Comparison of ENCODE assay signal across 8 cellular contexts in genomic region chr11:74749127-74749964, GRCh38. TPM values are rescaled to one million over a fixed set of nuclear protein-coding genes. Genes with fewer than 3 reads are reported as not detected.
DNase-seq lines count a peak whose midpoint lies in the region; ATAC-seq lines count a peak whose summit lies in the region.

No MANE protein-coding gene starts in this region.

- H3K23ac ChIP-seq in mesendoderm (ENCODE audit: low read length): peak overlapping the region; percentile 80

- H3K4me3 ChIP-seq in effector memory CD4-positive, alpha-beta T cell (ENCODE audit: insufficient read depth, low read depth, low read length, poor library complexity, severe bottlenecking): peak overlapping the region; percentile 85
- peak overlapping the region; percentile 37 for H3K4me3 ChIP-seq in mesendoderm (ENCODE audit: low read length)

- H2BK5ac ChIP-seq in mesendoderm (ENCODE audit: low read length): no peak overlapping the region

- H3K4me1 ChIP-seq in effector memory CD4-positive, alpha-beta T cell (ENCODE audit: control insufficient read depth, insufficient read depth, low read length, poor library complexity, severe bottlenecking): peaks cover 11% of the 10 kb centered on the region
- H3K4me1 ChIP-seq in mesendoderm (ENCODE audit: control insufficient read depth, low read depth, low read length): peaks cover 9% of the 10 kb centered on the region

- H3K9me3 Mint-ChIP-seq in stimulated activated effector memory CD8-positive, alpha-beta T cell treated with anti-CD3 and anti-CD28 coated beads, Interleukin-12 subunit alpha, Interleukin-12 subunit beta, amount 100 ng/mL, for 72 hours: no peaks in the 10 kb centered on the region

- H3K56ac ChIP-seq in mesendoderm (ENCODE audit: low read length): peak overlapping the region; percentile 81

- peaks cover 11% of the 10 kb centered on the region for H3K79me1 ChIP-seq in mesendoderm (ENCODE audit: low read length)

- H3K9ac ChIP-seq in mesendoderm (ENCODE audit: low read length): peak overlapping the region; percentile 68

- peak overlapping the region; percentile 74 for H2AK5ac ChIP-seq in mesendoderm (ENCODE audit: low read length)

- H3K9me3 ChIP-seq in effector memory CD4-positive, alpha-beta T cell (ENCODE audit: control insufficient read depth, low read length): no peaks in the 10 kb centered on the region

- no peaks in the 10 kb centered on the region for H3K27me3 ChIP-seq in effector memory CD4-positive, alpha-beta T cell (replicated peaks; ENCODE audit: control insufficient read depth, insufficient read depth, low read length, poor library complexity, severe bottlenecking)
- H3K27me3 ChIP-seq in mesendoderm (ENCODE audit: insufficient read depth, low read length, poor library complexity): no peaks in the 10 kb centered on the region

- peak overlapping the region; percentile 67 for H3K27ac ChIP-seq in effector memory CD4-positive, alpha-beta T cell (ENCODE audit: insufficient read depth, low read length, poor library complexity, severe bottlenecking)
- peak overlapping the region; percentile 92 for H3K27ac ChIP-seq in mesendoderm (ENCODE audit: low read depth, low read length)

- peak overlapping the region; percentile 84 for H2BK120ac ChIP-seq in mesendoderm (ENCODE audit: low read depth, low read length)

- peak overlapping the region; percentile 99 for H3K4me2 ChIP-seq in mesendoderm (ENCODE audit: low read length)

- peak; percentile 49 for ATAC-seq in HG02763 (IDR thresholded peaks at IDR 0.05; ENCODE audit: unreplicated experiment)
- ATAC-seq in stimulated activated effector memory CD8-positive, alpha-beta T cell treated with anti-CD3 and anti-CD28 coated beads, Interleukin-12 subunit alpha, Interleukin-12 subunit beta, amount 100 ng/mL, for 72 hours: peak; percentile 85

- no peak overlapping the region for H2BK15ac ChIP-seq in mesendoderm (replicated peaks; ENCODE audit: low read depth)

- peaks cover 43% of the 10 kb centered on the region for H3K4me1 Mint-ChIP-seq in stimulated activated effector memory CD8-positive, alpha-beta T cell treated with anti-CD3 and anti-CD28 coated beads, Interleukin-12 subunit alpha, Interleukin-12 subunit beta, amount 100 ng/mL, for 72 hours

- no CpG with 5 or more reads among the region's 63 CpGs for WGBS in mesendoderm (ENCODE audit: extremely low coverage, insufficient coverage, low lambda C conversion rate)

- H4K8ac ChIP-seq in mesendoderm (ENCODE audit: low read depth, low read length): peak overlapping the region; percentile 79

- H3K4me3 Mint-ChIP-seq in stimulated activated effector memory CD8-positive, alpha-beta T cell treated with anti-CD3 and anti-CD28 coated beads, Interleukin-12 subunit alpha, Interleukin-12 subunit beta, amount 100 ng/mL, for 72 hours: peak overlapping the region; percentile 82

- peak overlapping the region; percentile 58 for H3K4ac ChIP-seq in mesendoderm (ENCODE audit: low read depth, low read length)

- peak overlapping the region; percentile 88 for H3K27ac Mint-ChIP-seq in stimulated activated effector memory CD8-positive, alpha-beta T cell treated with anti-CD3 and anti-CD28 coated beads, Interleukin-12 subunit alpha, Interleukin-12 subunit beta, amount 100 ng/mL, for 72 hours

- peaks cover 18% of the 10 kb centered on the region for H3K36me3 Mint-ChIP-seq in stimulated activated effector memory CD8-positive, alpha-beta T cell treated with anti-CD3 and anti-CD28 coated beads, Interleukin-12 subunit alpha, Interleukin-12 subunit beta, amount 100 ng/mL, for 72 hours

- no peak overlapping the region for H4K5ac ChIP-seq in mesendoderm (ENCODE audit: low read length)

- H3K36me3 ChIP-seq in effector memory CD4-positive, alpha-beta T cell (ENCODE audit: control insufficient read depth, insufficient read depth, low read length): no peaks in the 10 kb centered on the region
- no peaks in the 10 kb centered on the region for H3K36me3 ChIP-seq in mesendoderm (ENCODE audit: control insufficient read depth, insufficient read depth, low read length)

- H3K18ac ChIP-seq in mesendoderm (ENCODE audit: low read length): peak overlapping the region; percentile 88

- peaks cover 15% of the 10 kb centered on the region for H3K79me2 ChIP-seq in mesendoderm (ENCODE audit: control insufficient read depth, insufficient read depth, low read length)

- peak; percentile 62 for DNase-seq in SIG-M5 treated with dmso at 0.1 percent for 504 hours (lab: John Stamatoyannopoulos, UW; ENCODE audit: unreplicated experiment)
- DNase-seq in SIG-M5 (lab: John Stamatoyannopoulos, UW): no peak
- DNase-seq in NCI-H2227 (lab: John Stamatoyannopoulos, UW; ENCODE audit: unreplicated experiment): peak; percentile 66
- DNase-seq in activated CD4-positive, alpha-beta T cell treated with anti-CD3 and anti-CD28 coated beads, Interleukin-2, amount 50 U/mL, for 24 hours (ENCODE audit: low read depth in 1 of 2, low spot score in 1 of 2): peak; percentile 22 to 35
- DNase-seq in effector memory CD4-positive, alpha-beta T cell: peak; percentile 17 to 27 (median 23)
- peak; percentile 80 for DNase-seq in mesendoderm
- DNase-seq in stimulated activated effector memory CD8-positive, alpha-beta T cell treated with anti-CD3 and anti-CD28 coated beads, Interleukin-12 subunit alpha, Interleukin-12 subunit beta, amount 100 ng/mL, for 72 hours (ENCODE audit: low spot score in 2 of 2): peak; percentile 38 to 76

RNA-seq across cellular contexts. Expression of gene RNF169, which starts 0.7 kb away (rescaled TPM):
- 3.8 TPM for polyA plus RNA-seq in mesendoderm (2013, experiment 1 of 2)
- polyA plus RNA-seq in mesendoderm (2013, experiment 2 of 2): 3.8 TPM

RNA-seq across cellular contexts. Expression of gene CHRDL2, which starts 18.1 kb away (rescaled TPM):
- polyA plus RNA-seq in mesendoderm (2013, experiment 1 of 2): 0.37 TPM
- polyA plus RNA-seq in mesendoderm (2013, experiment 2 of 2): 0.39 TPM
